24 cellular contexts compared by ENCODE assay signal in genomic region chr7:44060948-44061644, GRCh38. TPM values are rescaled to one million over a fixed set of nuclear protein-coding genes. Genes with fewer than 3 reads are reported as not detected.
DNase-seq lines count a peak whose midpoint lies in the region; ATAC-seq, FAIRE-seq and TF ChIP-seq lines count a peak whose summit lies in the region.
"Had no signal": no experiment of that assay in that cellular context is flagged by ENCODE, and none has a peak within 500 bp of the region (broad histone marks: within the 10 kb centered on the region; RNA-seq: fewer than 3 reads in every experiment).

No MANE protein-coding gene starts in this region.

- H3K27ac Mint-ChIP-seq in activated naive CD4-positive, alpha-beta T cell treated with anti-CD3 and anti-CD28 coated beads, Interleukin-2, amount 50 U/mL, for 24 hours, result peak overlapping the region; percentile 12
- H3K27ac Mint-ChIP-seq in activated naive CD4-positive, alpha-beta T cell treated with anti-CD3 and anti-CD28 coated beads, Interleukin-2, amount 10 ng/mL, durations not matched to agents 7 days and 5 days, result no peak overlapping the region
- H3K27ac Mint-ChIP-seq in stimulated activated naive B cell treated with anti-CD40 and anti-IgM and Interleukin-4, amounts not matched to agents 10 μg/mL and 1 μg/mL and 100 μg/mL, for 72 hours, result peak overlapping the region; percentile 88
- H3K27ac Mint-ChIP-seq: activated CD4-positive, alpha-beta memory T cell treated with anti-CD3 and anti-CD28 coated beads, Interleukin-2, amount 10 ng/mL, durations not matched to agents 7 days and 5 days; activated T-helper 1 cell treated with anti-CD3 and anti-CD28 coated beads, Interleukin-12 subunit alpha, Interleukin-12 subunit beta, Interleukin-2, Interleukin-4 antibody, amounts not matched to agents 30 ng/mL and 10 ng/mL and 1 ng/mL, durations not matched to agents 14 hours and 24 hours and 36 hours; stimulated activated naive CD8-positive, alpha-beta T cell treated with anti-CD3 and anti-CD28 coated beads, Interleukin-15, Interleukin-2, amounts not matched to agents 100 ng/mL and 50 ng/mL, for 24 hours had no signal

- in situ Hi-C loops in K562 (cut with MboI), result no loop called here

- H3K27me3 ChIP-seq in K562 (ENCODE audit: control insufficient read depth in 2 of 2, insufficient read depth in 2 of 2, low read length in 2 of 2) (no peaks in the 10 kb centered on the region; a peak in 1 of 5 replicates), right lobe of liver (no peaks in the 10 kb centered on the region)
- H3K27me3 ChIP-seq: heart left ventricle had no signal

- H3K36me3 Mint-ChIP-seq in activated naive CD4-positive, alpha-beta T cell treated with anti-CD3 and anti-CD28 coated beads, Interleukin-2, amount 50 U/mL, for 24 hours, result peaks cover 8% of the 10 kb centered on the region
- peaks cover 51% of the 10 kb centered on the region for H3K36me3 Mint-ChIP-seq in activated naive CD4-positive, alpha-beta T cell treated with anti-CD3 and anti-CD28 coated beads, Interleukin-2, amount 10 ng/mL, durations not matched to agents 7 days and 5 days
- H3K36me3 Mint-ChIP-seq in stimulated activated naive B cell treated with anti-CD40 and anti-IgM and Interleukin-4, amounts not matched to agents 10 μg/mL and 1 μg/mL and 100 μg/mL, for 72 hours, result peaks cover 53 to 70% of the 10 kb centered on the region in 2 donors

- 81% methylated on average over 7 of the region's 8 CpGs for WGBS in K562 (ENCODE audit: insufficient coverage, low coverage, missing lambda C conversion rate)
- 80% methylated on average over 2 of the region's 8 CpGs for WGBS in right lobe of liver (ENCODE audit: insufficient coverage, low coverage, low lambda C conversion rate, missing lambda C conversion rate)

- H4K20me1 ChIP-seq in K562 (replicated peaks; ENCODE audit: control insufficient read depth, insufficient read depth, low read length), result peaks cover 3% of the 10 kb centered on the region; the same call in 1 of the 2 replicates

- no peak for DNase-seq in activated naive CD4-positive, alpha-beta T cell treated with anti-CD3 and anti-CD28 coated beads, Interleukin-2, amount 10 ng/mL, durations not matched to agents 7 days and 5 days
- no peak for DNase-seq in K562 (ENCODE audit: extremely low read depth in 1 of 4, low spot score in 3 of 4)
- DNase-seq in right lobe of liver, result peak in 2 of 3 donors; percentile 32 to 42
- DNase-seq in stimulated activated naive B cell treated with anti-CD40 and anti-IgM and Interleukin-4, amounts not matched to agents 10 μg/mL and 1 μg/mL and 100 μg/mL, for 72 hours, result no peak
- no peak for DNase-seq in HK-2 (ENCODE audit: unreplicated experiment)
- no peak for DNase-seq in NCI-H2081 treated with DMSO at 0.1 percent for 48 hours (lab: John Stamatoyannopoulos, UW)
- DNase-seq: activated CD4-positive, alpha-beta memory T cell treated with anti-CD3 and anti-CD28 coated beads, Interleukin-2, amount 10 ng/mL, durations not matched to agents 7 days and 5 days; amniotic stem cell; central memory CD4-positive, alpha-beta T cell; effector memory CD8-positive, alpha-beta T cell; EL; mesenchymal stem cell; NCI-H1694 treated with DMSO at 0.1 percent for 48 hours; SHP77 treated with DMSO at 0.1 percent for 48 hours had no signal

- TF ChIP-seq CTCF in K562 (IDR thresholded peaks at IDR 0.05 in 2 of 3, conservative IDR thresholded peaks at IDR 0.05 in 1 of 3; ENCODE audit: insufficient read depth in 2 of 3, low read depth in 1 of 3, low read length in 3 of 3) (no peak), right lobe of liver (IDR thresholded peaks at IDR 0.05) (no peak)

- no peak for TF ChIP-seq RAD21 in K562 (CRISPR knock-in tag; conservative IDR thresholded peaks at IDR 0.05 in 1 of 2, IDR thresholded peaks at IDR 0.05 in 1 of 2)

- H3K79me2 ChIP-seq in K562 (ENCODE audit: control insufficient read depth, insufficient read depth, low read length), result no peaks in the 10 kb centered on the region

- peaks cover 0 to 34% of the 10 kb centered on the region in 2 experiments; a peak in 3 of 5 replicates for H3K4me1 ChIP-seq in K562 (replicated peaks in 1 of 2; ENCODE audit: control insufficient read depth in 2 of 2, insufficient read depth in 2 of 2, low read length in 2 of 2)
- peaks cover 0 to 19% (median 3%) of the 10 kb centered on the region in 4 donors for H3K4me1 ChIP-seq in right lobe of liver

- no peak overlapping the region for H2AFZ ChIP-seq in K562 (ENCODE audit: low read depth, low read length)

- CTCF ChIA-PET in activated naive CD4-positive, alpha-beta T cell treated with anti-CD3 and anti-CD28 coated beads, Interleukin-2, amount 10 ng/mL, durations not matched to agents 7 days and 5 days (lab: Charles Lee), result no interaction called here
- CTCF ChIA-PET in K562 (lab: Yijun Ruan, JAX; ENCODE audit: low intra/inter-chr PET ratio), result no interaction called here

- FAIRE-seq in K562 (lab: Jason Lieb, UNC), result no peak
- FAIRE-seq: H54 had no signal

- BruUV-seq in K562 (replicated peaks; lab: Mats Ljungman, UMichigan), result TSS peak; percentile 29

- no peak overlapping the region for H3K27ac ChIP-seq in K562 (ENCODE audit: extremely low read depth, low read depth, low read length)
- H3K27ac ChIP-seq in right lobe of liver, result no peak overlapping the region
- H3K27ac ChIP-seq: VCaP had no signal

- no peak overlapping the region for H3K4me3 ChIP-seq in K562
- no peak overlapping the region for H3K4me3 ChIP-seq in right lobe of liver
- H3K4me3 ChIP-seq: heart left ventricle had no signal

- TF ChIP-seq EP300 in K562 (IDR thresholded peaks at IDR 0.05; ENCODE audit: low read length), result no peak

- no peaks in the 10 kb centered on the region for H3K9me3 Mint-ChIP-seq in activated naive CD4-positive, alpha-beta T cell treated with anti-CD3 and anti-CD28 coated beads, Interleukin-2, amount 50 U/mL, for 24 hours
- H3K9me3 Mint-ChIP-seq in activated naive CD4-positive, alpha-beta T cell treated with anti-CD3 and anti-CD28 coated beads, Interleukin-2, amount 10 ng/mL, durations not matched to agents 7 days and 5 days, result no peaks in the 10 kb centered on the region
- H3K9me3 Mint-ChIP-seq in stimulated activated naive B cell treated with anti-CD40 and anti-IgM and Interleukin-4, amounts not matched to agents 10 μg/mL and 1 μg/mL and 100 μg/mL, for 72 hours, result no peaks in the 10 kb centered on the region
- H3K9me3 Mint-ChIP-seq: activated CD4-positive, alpha-beta memory T cell treated with anti-CD3 and anti-CD28 coated beads, Interleukin-2, amount 10 ng/mL, durations not matched to agents 7 days and 5 days; activated T-helper 1 cell treated with anti-CD3 and anti-CD28 coated beads, Interleukin-12 subunit alpha, Interleukin-12 subunit beta, Interleukin-2, Interleukin-4 antibody, amounts not matched to agents 30 ng/mL and 10 ng/mL and 1 ng/mL, durations not matched to agents 14 hours and 24 hours and 36 hours; effector memory CD8-positive, alpha-beta T cell; neural crest cell; stimulated activated naive CD8-positive, alpha-beta T cell treated with anti-CD3 and anti-CD28 coated beads, Interleukin-15, Interleukin-2, amounts not matched to agents 100 ng/mL and 50 ng/mL, for 24 hours; T-cell had no signal

- H3K36me3 ChIP-seq in K562 (ENCODE audit: control insufficient read depth, insufficient read depth, low read length) (peaks cover 58% of the 10 kb centered on the region; the same call in 2 of the 3 replicates), right lobe of liver (peaks cover 0 to 55% (median 24%) of the 10 kb centered on the region in 4 donors)

- no peak for TF ChIP-seq POLR2A in K562 (conservative IDR thresholded peaks at IDR 0.05)
- TF ChIP-seq POLR2A in right lobe of liver (IDR thresholded peaks at IDR 0.05), result no peak

- H3K4me1 Mint-ChIP-seq in activated naive CD4-positive, alpha-beta T cell treated with anti-CD3 and anti-CD28 coated beads, Interleukin-2, amount 50 U/mL, for 24 hours, result peaks cover 13% of the 10 kb centered on the region
- peaks cover 4% of the 10 kb centered on the region for H3K4me1 Mint-ChIP-seq in activated naive CD4-positive, alpha-beta T cell treated with anti-CD3 and anti-CD28 coated beads, Interleukin-2, amount 10 ng/mL, durations not matched to agents 7 days and 5 days
- peaks cover 61 to 98% of the 10 kb centered on the region in 2 donors for H3K4me1 Mint-ChIP-seq in stimulated activated naive B cell treated with anti-CD40 and anti-IgM and Interleukin-4, amounts not matched to agents 10 μg/mL and 1 μg/mL and 100 μg/mL, for 72 hours

- no peak overlapping the region for H3K4me2 ChIP-seq in K562 (ENCODE audit: insufficient read depth, low read length)

- intact Hi-C loops in K562 (cut with micrococcal nuclease) (no loop called here), right lobe of liver (cut with DNase I) (no loop called here)

- peak overlapping the region in 1 of 2 experiments; percentile 28; a peak in 1 of 4 replicates for H3K9ac ChIP-seq in K562 (ENCODE audit: insufficient read depth in 1 of 2, low read depth in 2 of 2, low read length in 2 of 2)

- no peak overlapping the region for H3K4me3 Mint-ChIP-seq in activated naive CD4-positive, alpha-beta T cell treated with anti-CD3 and anti-CD28 coated beads, Interleukin-2, amount 50 U/mL, for 24 hours
- no peak overlapping the region for H3K4me3 Mint-ChIP-seq in activated naive CD4-positive, alpha-beta T cell treated with anti-CD3 and anti-CD28 coated beads, Interleukin-2, amount 10 ng/mL, durations not matched to agents 7 days and 5 days
- no peak overlapping the region for H3K4me3 Mint-ChIP-seq in stimulated activated naive B cell treated with anti-CD40 and anti-IgM and Interleukin-4, amounts not matched to agents 10 μg/mL and 1 μg/mL and 100 μg/mL, for 72 hours
- H3K4me3 Mint-ChIP-seq: activated CD4-positive, alpha-beta memory T cell treated with anti-CD3 and anti-CD28 coated beads, Interleukin-2, amount 10 ng/mL, durations not matched to agents 7 days and 5 days; activated T-helper 1 cell treated with anti-CD3 and anti-CD28 coated beads, Interleukin-12 subunit alpha, Interleukin-12 subunit beta, Interleukin-2, Interleukin-4 antibody, amounts not matched to agents 30 ng/mL and 10 ng/mL and 1 ng/mL, durations not matched to agents 14 hours and 24 hours and 36 hours; effector memory CD8-positive, alpha-beta T cell; neural crest cell; stimulated activated naive CD8-positive, alpha-beta T cell treated with anti-CD3 and anti-CD28 coated beads, Interleukin-15, Interleukin-2, amounts not matched to agents 100 ng/mL and 50 ng/mL, for 24 hours; T-cell had no signal

- POLR2A ChIA-PET in K562 (lab: Yijun Ruan, JAX), result interaction anchor here (0.6 to 0.8 kb wide), 3 partner anchors 14 to 139 kb away, joined by 3 to 5 read pairs (median 3); partner anchors contain the start of gene YKT6

- H3K9me1 ChIP-seq in K562 (ENCODE audit: control insufficient read depth, insufficient read depth, low read length), result no peaks in the 10 kb centered on the region

- H3K9me3 ChIP-seq in K562 (replicated peaks; ENCODE audit: control insufficient read depth, insufficient read depth, low read depth, low read length) (no peaks in the 10 kb centered on the region), right lobe of liver (no peaks in the 10 kb centered on the region)
- H3K9me3 ChIP-seq: heart left ventricle had no signal

- ATAC-seq in K562 (no peak), right lobe of liver (no peak), GM21515 (IDR thresholded peaks at IDR 0.05; ENCODE audit: unreplicated experiment) (no peak)
- no peak for ATAC-seq in stimulated activated naive B cell treated with anti-CD40 and anti-IgM and Interleukin-4, amounts not matched to agents 10 μg/mL and 1 μg/mL and 100 μg/mL, for 72 hours (replicated peaks)
- ATAC-seq: effector memory CD8-positive, alpha-beta T cell; T-cell had no signal

- no peaks in the 10 kb centered on the region for H3K27me3 Mint-ChIP-seq in activated naive CD4-positive, alpha-beta T cell treated with anti-CD3 and anti-CD28 coated beads, Interleukin-2, amount 50 U/mL, for 24 hours
- peaks cover 17% of the 10 kb centered on the region for H3K27me3 Mint-ChIP-seq in activated naive CD4-positive, alpha-beta T cell treated with anti-CD3 and anti-CD28 coated beads, Interleukin-2, amount 10 ng/mL, durations not matched to agents 7 days and 5 days
- no peaks in the 10 kb centered on the region for H3K27me3 Mint-ChIP-seq in stimulated activated naive B cell treated with anti-CD40 and anti-IgM and Interleukin-4, amounts not matched to agents 10 μg/mL and 1 μg/mL and 100 μg/mL, for 72 hours
- H3K27me3 Mint-ChIP-seq: activated CD4-positive, alpha-beta memory T cell treated with anti-CD3 and anti-CD28 coated beads, Interleukin-2, amount 10 ng/mL, durations not matched to agents 7 days and 5 days; effector memory CD8-positive, alpha-beta T cell; stimulated activated naive CD8-positive, alpha-beta T cell treated with anti-CD3 and anti-CD28 coated beads, Interleukin-15, Interleukin-2, amounts not matched to agents 100 ng/mL and 50 ng/mL, for 24 hours; T-cell had no signal

RNA-seq across cellular contexts. Expression of gene PGAM2, which starts 4.3 kb away (rescaled TPM):
- total RNA-seq in K562 (2011; cell fraction: chromatin; rRNA removed; ENCODE audit: low replicate concordance), result not detected in 2 replicates
- 0.50 and 0.53 TPM in 2 replicates for total RNA-seq in K562 (2011; cell fraction: nucleolus; rRNA removed)
- not detected in 2 replicates for total RNA-seq in K562 (2011; cell fraction: nucleoplasm; rRNA removed)
- total RNA-seq in K562 (2014; rRNA removed), result not detected in 2 replicates
- total RNA-seq in K562 (2014; rRNA removed; fragmentation: Illumina TruSeq; extraction: Trizol), result not detected in 2 replicates
- total RNA-seq in K562 (2015; rRNA removed; fragmentation: Illumina TruSeq; extraction: Trizol), result not detected in 2 replicates
- total RNA-seq in K562 (2021), result not detected in 2 replicates
- not detected in 2 replicates for polyA plus RNA-seq in K562 (2011; rRNA removed)
- 0.12 TPM in 1 of 2 replicates, not detected in the other for polyA plus RNA-seq in K562 (2011; cell fraction: cytosol; rRNA removed)
- polyA plus RNA-seq in K562 (2011; cell fraction: nucleus; rRNA removed), result 0.14 TPM in 1 of 2 replicates, not detected in the other
- not detected in 2 replicates for polyA plus RNA-seq in K562 (2012)
- not detected in 2 replicates for polyA plus RNA-seq in K562 (2014; fragmentation: Illumina TruSeq; extraction: Trizol)
- polyA plus RNA-seq in K562 (2014; fragmentation: Nextera tagmentation; extraction: Ambion mirVana), result not detected
- not detected in 2 replicates for polyA plus RNA-seq in K562 (2014; rRNA removed)
- polyA minus RNA-seq in K562 (2011; rRNA and poly(A)+ RNA removed), result not detected in 2 replicates
- polyA minus RNA-seq in K562 (2011; cell fraction: cytosol; rRNA and poly(A)+ RNA removed), result not detected in 2 replicates
- not detected in 2 replicates for polyA minus RNA-seq in K562 (2011; cell fraction: nucleus; rRNA and poly(A)+ RNA removed)
- total RNA-seq in right lobe of liver, result under 1 TPM in 3 of 6 experiments, not detected in 3; 0.31 to 0.56 (median 0.46) TPM
- total RNA-seq: NCI-H460 had no signal

RNA-seq across cellular contexts. Expression of gene DBNL, which starts 16.6 kb away (rescaled TPM):
- 42.0 and 115 TPM in 2 replicates for total RNA-seq in K562 (2011; cell fraction: chromatin; rRNA removed; ENCODE audit: low replicate concordance)
- 55.1 and 55.4 TPM in 2 replicates for total RNA-seq in K562 (2011; cell fraction: nucleolus; rRNA removed)
- 42.4 and 48.7 TPM in 2 replicates for total RNA-seq in K562 (2011; cell fraction: nucleoplasm; rRNA removed)
- total RNA-seq in K562 (2014; rRNA removed), result 61.5 and 65.1 TPM in 2 replicates
- 17.5 and 21.2 TPM in 2 replicates for total RNA-seq in K562 (2014; rRNA removed; fragmentation: Illumina TruSeq; extraction: Trizol)
- 36.9 and 38.9 TPM in 2 replicates for total RNA-seq in K562 (2015; rRNA removed; fragmentation: Illumina TruSeq; extraction: Trizol)
- 51.5 and 57.7 TPM in 2 replicates for total RNA-seq in K562 (2021)
- polyA plus RNA-seq in K562 (2011; rRNA removed), result 32.4 and 35.0 TPM in 2 replicates
- polyA plus RNA-seq in K562 (2011; cell fraction: cytosol; rRNA removed), result 41.3 and 70.1 TPM in 2 replicates
- polyA plus RNA-seq in K562 (2011; cell fraction: nucleus; rRNA removed), result 44.0 and 49.7 TPM in 2 replicates
- 47.8 and 50.1 TPM in 2 replicates for polyA plus RNA-seq in K562 (2012)
- polyA plus RNA-seq in K562 (2014; fragmentation: Illumina TruSeq; extraction: Trizol), result 52.1 and 58.2 TPM in 2 replicates
- polyA plus RNA-seq in K562 (2014; fragmentation: Nextera tagmentation; extraction: Ambion mirVana), result 1 to 10 TPM; 1.9 to 3.7 TPM
- polyA plus RNA-seq in K562 (2014; rRNA removed), result 47.6 and 53.0 TPM in 2 replicates
- polyA minus RNA-seq in K562 (2011; rRNA and poly(A)+ RNA removed), result 19.1 and 33.6 TPM in 2 replicates
- polyA minus RNA-seq in K562 (2011; cell fraction: cytosol; rRNA and poly(A)+ RNA removed), result 20.9 and 23.1 TPM in 2 replicates
- polyA minus RNA-seq in K562 (2011; cell fraction: nucleus; rRNA and poly(A)+ RNA removed), result 20.3 and 26.3 TPM in 2 replicates
- 10 to 100 TPM; 30.7 to 48.1 (median 36.9) TPM for total RNA-seq in right lobe of liver

RNA-seq across cellular contexts. Expression of gene POLM, which starts 21.2 kb away (rescaled TPM):
- 15.0 and 46.8 TPM in 2 replicates for total RNA-seq in K562 (2011; cell fraction: chromatin; rRNA removed; ENCODE audit: low replicate concordance)
- 28.4 and 32.0 TPM in 2 replicates for total RNA-seq in K562 (2011; cell fraction: nucleolus; rRNA removed)
- 22.1 and 23.5 TPM in 2 replicates for total RNA-seq in K562 (2011; cell fraction: nucleoplasm; rRNA removed)
- total RNA-seq in K562 (2014; rRNA removed) (4.1 and 6.5 TPM in 2 replicates), K562 (2014; rRNA removed; fragmentation: Illumina TruSeq; extraction: Trizol) (1.3 and 1.9 TPM in 2 replicates), K562 (2015; rRNA removed; fragmentation: Illumina TruSeq; extraction: Trizol) (4.2 and 4.8 TPM in 2 replicates), K562 (2021) (8.6 and 9.9 TPM in 2 replicates), right lobe of liver (10 to 100 TPM in 5 of 6 experiments, 1 to 10 TPM in 1; 8.7 to 22.9 (median 14.6) TPM)
- polyA plus RNA-seq in K562 (2011; rRNA removed) (4.1 and 5.7 TPM in 2 replicates), K562 (2014; fragmentation: Illumina TruSeq; extraction: Trizol) (3.6 and 4.1 TPM in 2 replicates), K562 (2014; fragmentation: Nextera tagmentation; extraction: Ambion mirVana) (under 1 TPM; 0.51 to 0.70 TPM), K562 (2014; rRNA removed) (5.2 and 5.9 TPM in 2 replicates)
- polyA plus RNA-seq in K562 (2011; cell fraction: cytosol; rRNA removed), result 4.9 and 8.0 TPM in 2 replicates
- 22.0 and 33.1 TPM in 2 replicates for polyA plus RNA-seq in K562 (2011; cell fraction: nucleus; rRNA removed)
- 4.7 and 10.9 TPM in 2 replicates for polyA plus RNA-seq in K562 (2012)
- polyA minus RNA-seq in K562 (2011; rRNA and poly(A)+ RNA removed), result 4.8 and 6.4 TPM in 2 replicates
- 5.9 and 23.5 TPM in 2 replicates for polyA minus RNA-seq in K562 (2011; cell fraction: cytosol; rRNA and poly(A)+ RNA removed)
- 16.4 and 23.2 TPM in 2 replicates for polyA minus RNA-seq in K562 (2011; cell fraction: nucleus; rRNA and poly(A)+ RNA removed)

RNA-seq across cellular contexts. Expression of gene AEBP1, which starts 43.0 kb away (rescaled TPM):
- total RNA-seq in K562 (2011; cell fraction: chromatin; rRNA removed; ENCODE audit: low replicate concordance), result 1.3 and 8.8 TPM in 2 replicates
- total RNA-seq in K562 (2011; cell fraction: nucleolus; rRNA removed), result 4.2 and 6.2 TPM in 2 replicates
- 3.3 and 4.3 TPM in 2 replicates for total RNA-seq in K562 (2011; cell fraction: nucleoplasm; rRNA removed)
- 0.53 TPM in 1 of 2 replicates, not detected in the other for total RNA-seq in K562 (2014; rRNA removed)
- total RNA-seq in K562 (2014; rRNA removed; fragmentation: Illumina TruSeq; extraction: Trizol), result 0.15 TPM in 1 of 2 replicates, not detected in the other
- 0.36 TPM in 1 of 2 replicates, not detected in the other for total RNA-seq in K562 (2015; rRNA removed; fragmentation: Illumina TruSeq; extraction: Trizol)
- 0.78 and 0.87 TPM in 2 replicates for total RNA-seq in K562 (2021)
- polyA plus RNA-seq in K562 (2011; rRNA removed), result 0.43 and 1.1 TPM in 2 replicates
- 0.48 and 0.60 TPM in 2 replicates for polyA plus RNA-seq in K562 (2011; cell fraction: cytosol; rRNA removed)
- 5.3 and 8.2 TPM in 2 replicates for polyA plus RNA-seq in K562 (2011; cell fraction: nucleus; rRNA removed)
- polyA plus RNA-seq in K562 (2012), result 0.57 and 1.3 TPM in 2 replicates
- polyA plus RNA-seq in K562 (2014; fragmentation: Illumina TruSeq; extraction: Trizol), result 0.30 and 0.69 TPM in 2 replicates
- under 1 TPM in 1 of 2 experiments, not detected in 1; 0.04 TPM for polyA plus RNA-seq in K562 (2014; fragmentation: Nextera tagmentation; extraction: Ambion mirVana)
- polyA plus RNA-seq in K562 (2014; rRNA removed), result 0.03 TPM in 1 of 2 replicates, not detected in the other
- polyA minus RNA-seq in K562 (2011; rRNA and poly(A)+ RNA removed), result 0.39 and 0.46 TPM in 2 replicates
- 1.0 and 1.8 TPM in 2 replicates for polyA minus RNA-seq in K562 (2011; cell fraction: cytosol; rRNA and poly(A)+ RNA removed)
- polyA minus RNA-seq in K562 (2011; cell fraction: nucleus; rRNA and poly(A)+ RNA removed), result 0.67 and 1.1 TPM in 2 replicates
- total RNA-seq in right lobe of liver, result 10 to 100 TPM in 4 of 6 experiments, 1 to 10 TPM in 2; 7.8 to 37.8 (median 14.3) TPM
- total RNA-seq: NCI-H460 had no signal

Comparison
In these comparisons a context has a peak if more than half of its experiments do, and no peak if none do; other contexts are left out.
1. DNase-seq: peak in right lobe of liver (2 of 3); none in activated naive CD4-positive, alpha-beta T cell treated with anti-CD3 and anti-CD28 coated beads, Interleukin-2, amount 10 ng/mL, durations not matched to agents 7 days and 5 days (single experiment), K562 (0 of 4), stimulated activated naive B cell treated with anti-CD40 and anti-IgM and Interleukin-4, amounts not matched to agents 10 μg/mL and 1 μg/mL and 100 μg/mL, for 72 hours (single experiment), HK-2 (single experiment) and NCI-H2081 treated with DMSO at 0.1 percent for 48 hours (single experiment).